ENCODE assay signal across 28 cellular contexts in the genomic region with DNA sequence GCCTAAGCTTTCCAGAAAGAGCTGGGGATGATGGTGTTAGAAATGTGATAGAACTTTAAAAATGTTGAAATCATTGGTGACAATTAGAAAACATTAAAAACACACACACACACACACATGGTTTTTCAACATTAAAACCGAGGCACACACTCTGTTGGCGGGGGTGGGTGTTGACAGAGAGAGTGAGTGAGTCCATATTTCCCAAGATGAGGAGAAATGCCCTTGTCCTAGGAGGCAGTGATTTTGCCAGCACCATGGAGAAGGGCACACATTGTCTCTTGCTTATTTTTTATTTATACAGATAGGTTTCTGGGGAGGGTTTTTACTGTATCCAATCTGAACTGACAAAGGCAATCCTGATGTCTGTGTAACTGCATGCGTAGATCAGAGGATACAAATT.
DNase-seq lines count a peak whose midpoint lies in the region; ATAC-seq and TF ChIP-seq lines count a peak whose summit lies in the region.
"Had no signal": no experiment of that assay in that cellular context is flagged by ENCODE, and none has a peak within 500 bp of the region (broad histone marks: within the 10 kb centered on the region; RNA-seq: fewer than 3 reads in every experiment).

No MANE protein-coding gene starts in this region.

- 89% methylated on average over 3 of the region's 3 CpGs for WGBS in SK-N-SH (ENCODE audit: low lambda C conversion rate)

- H3K4me1 Mint-ChIP-seq in T-helper 1 cell treated with Interleukin-12 subunit alpha and Interleukin-12 subunit beta and Interleukin-4 antibody, amounts not matched to agents 30 μg/mL and 1 μg/mL, for 36 hours (ENCODE audit: low read depth) = peaks cover 32% of the 10 kb centered on the region
- H3K4me1 Mint-ChIP-seq: B cell had no signal

- no peaks in the 10 kb centered on the region for H3F3A ChIP-seq in SK-N-SH (replicated peaks; ENCODE audit: insufficient read depth)

- H3K27me3 ChIP-seq in SK-N-SH (ENCODE audit: insufficient read depth) = no peaks in the 10 kb centered on the region
- H3K27me3 ChIP-seq: left lung, Peyer's patch, right lobe of liver, SJSA1, thyroid gland had no signal

- ATAC-seq in HG03565 (IDR thresholded peaks at IDR 0.05; ENCODE audit: unreplicated experiment) (no peak), GM21367 (IDR thresholded peaks at IDR 0.05; ENCODE audit: unreplicated experiment) (no peak), HG03571 (IDR thresholded peaks at IDR 0.05; ENCODE audit: unreplicated experiment) (no peak)
- ATAC-seq: left lung, right lobe of liver had no signal

- H3K4me3 ChIP-seq in SK-N-SH (ENCODE audit: low read depth in 2 of 2, low read length in 1 of 2) = no peak overlapping the region
- H3K4me3 ChIP-seq: left lung, Peyer's patch, right lobe of liver, SJSA1, thyroid gland had no signal

- no peak overlapping the region for H3K27ac ChIP-seq in SK-N-SH (ENCODE audit: low read depth in 2 of 2, low read length in 1 of 2)
- H3K27ac ChIP-seq: 22Rv1, left lung, Peyer's patch, right lobe of liver, SJSA1, thyroid gland had no signal

- DNase-seq in T-helper 1 cell (no peak), AG20443 (ENCODE audit: low spot score) (peak; percentile 32), SK-N-SH (no peak), myocyte (ENCODE audit: low read depth) (peak; percentile 29)
- DNase-seq: activated effector memory CD4-positive, alpha-beta T cell treated with Interleukin-2 at 50 U/mL for 16 hours; Caco-2; effector CD4-positive, alpha-beta T cell; foreskin melanocyte; HCEC 1CT; left lung; NCI-H1048; NCI-H187; NCI-H526; Peyer's patch; right lobe of liver; stimulated activated CD4-positive, alpha-beta T cell treated with anti-CD3 and anti-CD28 coated beads, Interleukin-12 subunit alpha, Interleukin-12 subunit beta, amount 100 ng/mL, for 4 hours; stimulated activated CD4-positive, alpha-beta T cell treated with anti-CD3 and anti-CD28 coated beads, Interleukin-4, amount 100 ng/mL, for 24 hours; stimulated activated naive CD8-positive, alpha-beta T cell treated with anti-CD3 and anti-CD28 coated beads, Interleukin-15, amount 100 ng/mL, for 72 hours; T-helper 2 cell; thyroid gland had no signal

- H3K4me3 Mint-ChIP-seq in T-helper 1 cell treated with Interleukin-12 subunit alpha and Interleukin-12 subunit beta and Interleukin-4 antibody, amounts not matched to agents 30 μg/mL and 1 μg/mL, for 36 hours = no peak overlapping the region
- H3K4me3 Mint-ChIP-seq: B cell; mesothelial cell of epicardium; stimulated activated naive CD8-positive, alpha-beta T cell treated with anti-CD3 and anti-CD28 coated beads, Interleukin-15, amount 100 ng/mL, for 72 hours had no signal

- H3K36me3 ChIP-seq in SK-N-SH (replicated peaks in 1 of 2; ENCODE audit: control insufficient read depth in 1 of 2, insufficient read depth in 2 of 2, low read length in 1 of 2) = no peaks in the 10 kb centered on the region
- H3K36me3 ChIP-seq: left lung, Peyer's patch, right lobe of liver, SJSA1, thyroid gland had no signal

- H3K27ac Mint-ChIP-seq in T-helper 1 cell treated with Interleukin-12 subunit alpha and Interleukin-12 subunit beta and Interleukin-4 antibody, amounts not matched to agents 30 μg/mL and 1 μg/mL, for 36 hours = peak overlapping the region; percentile 21
- H3K27ac Mint-ChIP-seq: B cell; mesothelial cell of epicardium; stimulated activated naive CD8-positive, alpha-beta T cell treated with anti-CD3 and anti-CD28 coated beads, Interleukin-15, amount 100 ng/mL, for 72 hours had no signal

- H3K79me2 ChIP-seq in SK-N-SH (ENCODE audit: insufficient read depth) = no peaks in the 10 kb centered on the region

- POLR2A ChIA-PET in SK-N-SH (lab: Yijun Ruan, JAX) = no interaction called here

- H4K20me1 ChIP-seq in SK-N-SH (ENCODE audit: insufficient read depth) = no peaks in the 10 kb centered on the region

- H3K27me3 Mint-ChIP-seq in T-helper 1 cell treated with Interleukin-12 subunit alpha and Interleukin-12 subunit beta and Interleukin-4 antibody, amounts not matched to agents 30 μg/mL and 1 μg/mL, for 36 hours (ENCODE audit: low read depth) = no peaks in the 10 kb centered on the region
- H3K27me3 Mint-ChIP-seq: B cell; stimulated activated naive CD8-positive, alpha-beta T cell treated with anti-CD3 and anti-CD28 coated beads, Interleukin-15, amount 100 ng/mL, for 72 hours had no signal

- TF ChIP-seq RAD21 in SK-N-SH (IDR thresholded peaks at IDR 0.05; ENCODE audit: low read length) = no peak

- no peak overlapping the region for H3K9ac ChIP-seq in SK-N-SH

- no peaks in the 10 kb centered on the region for H3K9me3 ChIP-seq in SK-N-SH
- H3K9me3 ChIP-seq: Caco-2, left lung, Peyer's patch, right lobe of liver, SJSA1, thyroid gland had no signal

- no peak overlapping the region for H3K4me2 ChIP-seq in SK-N-SH

- H2AFZ ChIP-seq in SK-N-SH (ENCODE audit: low read depth) = no peak overlapping the region

- peaks cover 33% of the 10 kb centered on the region for H3K36me3 Mint-ChIP-seq in T-helper 1 cell treated with Interleukin-12 subunit alpha and Interleukin-12 subunit beta and Interleukin-4 antibody, amounts not matched to agents 30 μg/mL and 1 μg/mL, for 36 hours (ENCODE audit: low read depth)
- H3K36me3 Mint-ChIP-seq: mesothelial cell of epicardium had no signal

- TF ChIP-seq EP300 in SK-N-SH (IDR thresholded peaks at IDR 0.05; ENCODE audit: borderline replicate concordance in 1 of 2, low read depth in 1 of 2, low read length in 1 of 2) = no peak

- CTCF ChIA-PET in SK-N-SH (lab: Yijun Ruan, JAX) = interaction anchor here (0.6 to 1.7 kb wide), 7 partner anchors 9 to 178 kb away, joined by 3 to 8 read pairs (median 4); a partner anchor contains a TSS

- H3K4me1 ChIP-seq in SK-N-SH (ENCODE audit: control insufficient read depth in 1 of 2, insufficient read depth in 2 of 2, low read depth in 1 of 2, low read length in 1 of 2) = no peaks in the 10 kb centered on the region
- H3K4me1 ChIP-seq: Caco-2, Peyer's patch, right lobe of liver, SJSA1, thyroid gland had no signal

- no peak for TF ChIP-seq CTCF in SK-N-SH (IDR thresholded peaks at IDR 0.05)

- H3K9me2 ChIP-seq in SK-N-SH = no peaks in the 10 kb centered on the region

- H3K9me3 Mint-ChIP-seq in T-helper 1 cell treated with Interleukin-12 subunit alpha and Interleukin-12 subunit beta and Interleukin-4 antibody, amounts not matched to agents 30 μg/mL and 1 μg/mL, for 36 hours = peaks cover 10% of the 10 kb centered on the region
- H3K9me3 Mint-ChIP-seq: mesothelial cell of epicardium had no signal

TF ChIP-seq in SK-N-SH, 30 proteins besides CTCF, POLR2A, EP300 and RAD21:
- TF ChIP-seq, protein P1, sequence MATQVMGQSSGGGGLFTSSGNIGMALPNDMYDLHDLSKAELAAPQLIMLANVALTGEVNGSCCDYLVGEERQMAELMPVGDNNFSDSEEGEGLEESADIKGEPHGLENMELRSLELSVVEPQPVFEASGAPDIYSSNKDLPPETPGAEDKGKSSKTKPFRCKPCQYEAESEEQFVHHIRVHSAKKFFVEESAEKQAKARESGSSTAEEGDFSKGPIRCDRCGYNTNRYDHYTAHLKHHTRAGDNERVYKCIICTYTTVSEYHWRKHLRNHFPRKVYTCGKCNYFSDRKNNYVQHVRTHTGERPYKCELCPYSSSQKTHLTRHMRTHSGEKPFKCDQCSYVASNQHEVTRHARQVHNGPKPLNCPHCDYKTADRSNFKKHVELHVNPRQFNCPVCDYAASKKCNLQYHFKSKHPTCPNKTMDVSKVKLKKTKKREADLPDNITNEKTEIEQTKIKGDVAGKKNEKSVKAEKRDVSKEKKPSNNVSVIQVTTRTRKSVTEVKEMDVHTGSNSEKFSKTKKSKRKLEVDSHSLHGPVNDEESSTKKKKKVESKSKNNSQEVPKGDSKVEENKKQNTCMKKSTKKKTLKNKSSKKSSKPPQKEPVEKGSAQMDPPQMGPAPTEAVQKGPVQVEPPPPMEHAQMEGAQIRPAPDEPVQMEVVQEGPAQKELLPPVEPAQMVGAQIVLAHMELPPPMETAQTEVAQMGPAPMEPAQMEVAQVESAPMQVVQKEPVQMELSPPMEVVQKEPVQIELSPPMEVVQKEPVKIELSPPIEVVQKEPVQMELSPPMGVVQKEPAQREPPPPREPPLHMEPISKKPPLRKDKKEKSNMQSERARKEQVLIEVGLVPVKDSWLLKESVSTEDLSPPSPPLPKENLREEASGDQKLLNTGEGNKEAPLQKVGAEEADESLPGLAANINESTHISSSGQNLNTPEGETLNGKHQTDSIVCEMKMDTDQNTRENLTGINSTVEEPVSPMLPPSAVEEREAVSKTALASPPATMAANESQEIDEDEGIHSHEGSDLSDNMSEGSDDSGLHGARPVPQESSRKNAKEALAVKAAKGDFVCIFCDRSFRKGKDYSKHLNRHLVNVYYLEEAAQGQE (IDR thresholded peaks at IDR 0.05; ENCODE audit: low read depth, low read length) = peak; percentile 92
- no peak for TF ChIP-seq NRF1 (IDR thresholded peaks at IDR 0.05; ENCODE audit: low read depth, low read length)
TF ChIP-seq in SK-N-SH: peak in this region for 1.

Comparison
In these comparisons a context has a peak if more than half of its experiments do, and no peak if none do; other contexts are left out.
1. DNase-seq: peak in AG20443 (single experiment) and myocyte (single experiment); none in T-helper 1 cell (0 of 5) and SK-N-SH (single experiment).